Comparison of ENCODE assay signal across 14 cellular contexts in the genomic region with DNA sequence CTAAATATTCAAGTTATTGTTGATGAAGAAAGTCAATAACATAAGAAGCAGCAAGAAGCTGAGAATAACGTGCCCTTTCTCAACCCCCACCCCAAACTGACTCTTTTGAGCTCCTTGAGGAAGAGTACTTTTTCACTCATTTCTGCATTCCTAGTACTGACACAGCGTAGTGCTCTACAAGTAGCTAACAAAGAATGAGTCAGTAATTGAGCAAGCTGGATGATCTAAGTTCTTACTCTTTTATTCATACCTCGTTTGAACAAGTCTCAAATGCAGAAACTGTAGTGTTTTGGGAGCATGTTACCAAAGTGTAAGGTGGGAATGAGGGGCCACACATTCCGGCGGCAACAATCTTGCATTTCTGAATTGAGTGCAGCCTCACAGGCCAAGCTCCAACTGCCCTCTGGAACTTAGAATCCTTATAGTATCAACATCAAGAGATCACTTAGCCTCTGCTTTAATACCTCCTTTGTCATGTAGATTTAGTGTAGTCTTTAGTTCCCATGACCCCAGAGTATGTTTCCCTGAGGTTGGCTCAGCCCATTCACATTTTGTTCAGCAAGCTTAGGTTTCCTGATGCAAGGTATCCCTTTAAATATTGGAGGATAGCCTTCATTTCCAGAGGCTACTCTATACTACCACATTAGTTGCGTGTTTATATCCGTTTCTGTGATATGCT.
DNase-seq lines count a peak whose midpoint lies in the region; ATAC-seq, FAIRE-seq and TF ChIP-seq lines count a peak whose summit lies in the region.
"Had no signal": no experiment of that assay in that cellular context is flagged by ENCODE, and none has a peak within 500 bp of the region (broad histone marks: within the 10 kb centered on the region; RNA-seq: fewer than 3 reads in every experiment).

No MANE protein-coding gene starts in this region.

- no peak overlapping the region for H3K18ac ChIP-seq in neuronal stem cell (ENCODE audit: low read length)

- no peak overlapping the region for H3K14ac ChIP-seq in neuronal stem cell (ENCODE audit: low read length)

- DNase-seq in EL (peak; percentile 83), PC-3 (peak; percentile 66), epithelial cell of esophagus (ENCODE audit: low read depth) (peak; percentile 89), neuronal stem cell (ENCODE audit: low spot score) (no peak), esophagus muscularis mucosa (ENCODE audit: extremely low spot score) (no peak), COLO668 (lab: John Stamatoyannopoulos, UW; ENCODE audit: unreplicated experiment) (no peak), CD1c-positive myeloid dendritic cell (ENCODE audit: extremely low spot score) (no peak), GM19239 (ENCODE audit: insufficient read length, low spot score) (no peak)
- DNase-seq: activated CD8-positive, alpha-beta T cell treated with anti-CD3 and anti-CD28 coated beads for 36 hours; activated naive CD8-positive, alpha-beta T cell treated with anti-CD3 and anti-CD28 coated beads for 36 hours; NCI-H345; stimulated activated CD4-positive, alpha-beta T cell treated with anti-CD3 and anti-CD28 coated beads, Interleukin-2, amount 100 ng/mL, for 48 hours had no signal

- H3K4me3 ChIP-seq in PC-3 (ENCODE audit: low read length) (no peak overlapping the region), epithelial cell of esophagus (ENCODE audit: low read length) (no peak overlapping the region), neuronal stem cell (ENCODE audit: low read length in 2 of 2) (no peak overlapping the region), esophagus muscularis mucosa (no peak overlapping the region)

- CTCF ChIA-PET in PC-3 (lab: Charles Lee) = no interaction called here

- H3K79me2 ChIP-seq in PC-3 (ENCODE audit: low read length) = no peaks in the 10 kb centered on the region

- no peak for TF ChIP-seq POLR2A in esophagus muscularis mucosa (IDR thresholded peaks at IDR 0.05; ENCODE audit: low read depth)

- POLR2A ChIA-PET in PC-3 (lab: Charles Lee; ENCODE audit: unreplicated experiment) = no interaction called here

- peak overlapping the region; percentile 17 for H3K4me2 ChIP-seq in PC-3 (ENCODE audit: low read length)
- H3K4me2 ChIP-seq in neuronal stem cell (ENCODE audit: insufficient read depth, low read length, poor library complexity, severe bottlenecking) = no peak overlapping the region
- H3K4me2 ChIP-seq: KMS-11 had no signal

- peak overlapping the region; percentile 38; the same call in 1 of the 2 replicates for H2AFZ ChIP-seq in PC-3 (ENCODE audit: low read length)
- peak overlapping the region; percentile 58 for H2AFZ ChIP-seq in neuronal stem cell (ENCODE audit: low read length)

- H4K20me1 ChIP-seq in PC-3 (ENCODE audit: low read length) = no peaks in the 10 kb centered on the region

- BruUV-seq in PC-3 (replicated peaks; lab: Mats Ljungman, UMichigan) = no TSS peak

- no peak for TF ChIP-seq EP300 in esophagus muscularis mucosa (IDR thresholded peaks at IDR 0.05)

- H3K4ac ChIP-seq in neuronal stem cell (ENCODE audit: low read length) = no peak overlapping the region

- no peaks in the 10 kb centered on the region for H3K9me2 ChIP-seq in PC-3 (replicated peaks; ENCODE audit: low read length)

- WGBS in neuronal stem cell (ENCODE audit: extremely low coverage in 2 of 2, insufficient read length in 2 of 2, insufficient replicate concordance in 1 of 2), 2 donors = no CpG with 5 or more reads among the region's 7 CpGs
- WGBS in esophagus muscularis mucosa = 76% methylated on average over 7 of the region's 7 CpGs

- H3K27me3 ChIP-seq in PC-3 (ENCODE audit: low read length) (no peaks in the 10 kb centered on the region), neuronal stem cell (ENCODE audit: control insufficient read depth in 3 of 3, insufficient read depth in 3 of 3, low read depth in 1 of 3, low read length in 3 of 3) (no peaks in the 10 kb centered on the region), esophagus muscularis mucosa (no peaks in the 10 kb centered on the region)

- H3K36me3 ChIP-seq in PC-3 (ENCODE audit: low read depth, low read length) (no peaks in the 10 kb centered on the region), neuronal stem cell (replicated peaks in 1 of 2; ENCODE audit: control insufficient read depth in 2 of 2, insufficient read depth in 2 of 2, low read length in 2 of 2) (no peaks in the 10 kb centered on the region), esophagus muscularis mucosa (no peaks in the 10 kb centered on the region)

- H4K91ac ChIP-seq in neuronal stem cell (ENCODE audit: low read depth, low read length, poor library complexity) = no peak overlapping the region

- H3K4me1 ChIP-seq in PC-3 (ENCODE audit: insufficient read depth, low read length) = peaks cover 18% of the 10 kb centered on the region
- H3K4me1 ChIP-seq in neuronal stem cell (ENCODE audit: control insufficient read depth in 2 of 2, insufficient read depth in 1 of 2, low read depth in 1 of 2, low read length in 2 of 2) = peaks cover 0 to 2% of the 10 kb centered on the region in 2 donors
- H3K4me1 ChIP-seq in esophagus muscularis mucosa = peaks cover 2 to 16% (median 6%) of the 10 kb centered on the region in 4 donors

- no peak overlapping the region for H2BK15ac ChIP-seq in neuronal stem cell (ENCODE audit: low read length)

- H3K9me3 ChIP-seq in PC-3 (ENCODE audit: low read length) = no peaks in the 10 kb centered on the region
- no peaks in the 10 kb centered on the region for H3K9me3 ChIP-seq in neuronal stem cell (replicated peaks in 1 of 2; ENCODE audit: control insufficient read depth in 2 of 2, insufficient read depth in 1 of 2, low read depth in 1 of 2, low read length in 2 of 2)
- no peaks in the 10 kb centered on the region for H3K9me3 ChIP-seq in esophagus muscularis mucosa

- ATAC-seq in PC-3 = peak; percentile 85
- ATAC-seq: activated CD8-positive, alpha-beta T cell treated with anti-CD3 and anti-CD28 coated beads for 36 hours had no signal

- no peaks in the 10 kb centered on the region for H3K79me1 ChIP-seq in neuronal stem cell (ENCODE audit: low read depth, low read length)

- no peak overlapping the region for H3K9ac ChIP-seq in PC-3 (ENCODE audit: low read length)
- no peak overlapping the region for H3K9ac ChIP-seq in neuronal stem cell (ENCODE audit: low read depth, low read length, poor library complexity)
- H3K9ac ChIP-seq: KMS-11 had no signal

- peak overlapping the region; percentile 39; the same call in 1 of the 2 replicates for H3K27ac ChIP-seq in PC-3 (ENCODE audit: low read length)
- no peak overlapping the region for H3K27ac ChIP-seq in neuronal stem cell (replicated peaks; ENCODE audit: low read length)
- H3K27ac ChIP-seq in esophagus muscularis mucosa (replicated peaks in 1 of 4) = no peak overlapping the region
- H3K27ac ChIP-seq: KMS-11 had no signal

- no peak overlapping the region for H2BK5ac ChIP-seq in neuronal stem cell (ENCODE audit: low read length)

- no peak for FAIRE-seq in GM19239 (lab: Jason Lieb, UNC)
- FAIRE-seq: GM18507 had no signal

- no peak overlapping the region for H4K8ac ChIP-seq in neuronal stem cell (ENCODE audit: low read depth, low read length)

- H2BK12ac ChIP-seq in neuronal stem cell (ENCODE audit: low read length) = no peak overlapping the region

- intact Hi-C loops in PC-3 (cut with micrococcal nuclease) = loop anchor here (10.0 kb wide), 1 partner anchor 151 kb away; the partner anchor contains the start of gene PRR16
- intact Hi-C loops in esophagus muscularis mucosa (cut with DNase I) = no loop called here

- H3K23ac ChIP-seq in neuronal stem cell (ENCODE audit: low read depth, low read length, poor library complexity) = no peak overlapping the region

- TF ChIP-seq CTCF in PC-3 (conservative IDR thresholded peaks at IDR 0.05; ENCODE audit: low read depth, low read length) = no peak
- TF ChIP-seq CTCF in epithelial cell of esophagus (IDR thresholded peaks at IDR 0.05; ENCODE audit: insufficient read depth, low read depth, low read length, missing control alignments) = no peak
- TF ChIP-seq CTCF in esophagus muscularis mucosa (IDR thresholded peaks at IDR 0.05) = no peak

- H3F3A ChIP-seq in PC-3 (ENCODE audit: low read length, unreplicated experiment) = no peaks in the 10 kb centered on the region

- H2BK120ac ChIP-seq in neuronal stem cell (ENCODE audit: low read depth, low read length) = no peak overlapping the region

- H2AK5ac ChIP-seq in neuronal stem cell (ENCODE audit: low read depth, low read length) = no peak overlapping the region

Comparison
In these comparisons a context has a peak if more than half of its experiments do, and no peak if none do; other contexts are left out.
1. DNase-seq: peak in EL (single experiment), PC-3 (single experiment) and epithelial cell of esophagus (single experiment); none in neuronal stem cell (single experiment), esophagus muscularis mucosa (single experiment), COLO668 (single experiment), CD1c-positive myeloid dendritic cell (single experiment) and GM19239 (single experiment).